14 cellular contexts compared by ENCODE assay signal in the genomic region with DNA sequence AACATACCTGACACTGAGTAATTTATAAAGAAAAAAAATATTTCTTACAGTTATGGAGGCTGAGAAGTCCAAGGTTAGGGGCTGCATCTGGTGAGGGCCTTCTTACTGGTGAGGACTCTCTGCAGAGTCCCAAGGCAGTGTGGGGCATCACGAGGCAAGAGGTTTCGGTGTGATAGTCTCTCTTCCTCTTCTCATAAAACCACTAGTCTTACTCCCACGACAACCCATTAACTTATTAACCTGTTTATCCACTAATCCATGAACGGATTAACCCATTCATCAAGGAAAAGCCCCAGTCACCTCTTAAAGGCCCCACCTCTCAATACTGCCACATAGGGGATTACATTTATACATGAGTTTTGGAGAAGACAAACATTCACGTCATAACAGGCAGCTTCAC. TPM values are rescaled to one million over a fixed set of nuclear protein-coding genes. Genes with fewer than 3 reads are reported as not detected.
DNase-seq lines count a peak whose midpoint lies in the region; ATAC-seq and TF ChIP-seq lines count a peak whose summit lies in the region.
"Had no signal": no experiment of that assay in that cellular context is flagged by ENCODE, and none has a peak within 500 bp of the region (broad histone marks: within the 10 kb centered on the region; RNA-seq: fewer than 3 reads in every experiment).

No MANE protein-coding gene starts in this region.

- WGBS in trophoblast cell (ENCODE audit: extremely low coverage, insufficient coverage, insufficient read length) = no CpG with 5 or more reads among the region's 5 CpGs

- no peak overlapping the region for H2AFZ ChIP-seq in trophoblast cell (ENCODE audit: insufficient read depth, low read length, poor library complexity)
- H2AFZ ChIP-seq: parathyroid adenoma had no signal

- no peak overlapping the region for H3K9ac ChIP-seq in trophoblast cell (ENCODE audit: low read length)
- H3K9ac ChIP-seq: parathyroid adenoma had no signal

- H3K4me1 ChIP-seq in trophoblast cell (ENCODE audit: control insufficient read depth in 1 of 2, insufficient read depth in 2 of 2, low read length in 2 of 2) = no peaks in the 10 kb centered on the region
- H3K4me1 ChIP-seq: parathyroid adenoma had no signal

- peak overlapping the region; percentile 76 for H3K4me3 Mint-ChIP-seq in memory B cell
- H3K4me3 Mint-ChIP-seq: CD8-positive, alpha-beta T cell had no signal

- H3K4me2 ChIP-seq in trophoblast cell (ENCODE audit: low read length) = no peak overlapping the region

- no peak overlapping the region for H3K4me3 ChIP-seq in trophoblast cell (ENCODE audit: low read depth, low read length)
- H3K4me3 ChIP-seq in brain microvascular endothelial cell (ENCODE audit: low read depth, low read length) = no peak overlapping the region
- H3K4me3 ChIP-seq: heart left ventricle, lung had no signal

- peak; percentile 63 for ATAC-seq in GM18907 (IDR thresholded peaks at IDR 0.05; ENCODE audit: unreplicated experiment)
- ATAC-seq in GM21723 (IDR thresholded peaks at IDR 0.05; ENCODE audit: unreplicated experiment) = peak; percentile 51
- peak; percentile 69 for ATAC-seq in HG03378 (IDR thresholded peaks at IDR 0.05; ENCODE audit: unreplicated experiment)
- peak; percentile 88 for ATAC-seq in memory B cell (ENCODE audit: low read depth)
- ATAC-seq: CD8-positive, alpha-beta T cell had no signal

- no peak overlapping the region for H2BK12ac ChIP-seq in trophoblast cell (ENCODE audit: low read length)

- H3K79me1 ChIP-seq in trophoblast cell (ENCODE audit: low read length) = no peaks in the 10 kb centered on the region

- H3K18ac ChIP-seq in trophoblast cell (ENCODE audit: low read length) = no peak overlapping the region

- POLR2A ChIA-PET in GM10248 (lab: Yijun Ruan, JAX) = interaction anchor here (0.6 to 1.4 kb wide), 2 partner anchors 10 to 14 kb away, joined by 3 read pairs; no protein-coding TSS in a partner anchor

- no peaks in the 10 kb centered on the region for H3K27me3 Mint-ChIP-seq in memory B cell

- H3K23ac ChIP-seq in trophoblast cell (ENCODE audit: low read length) = no peak overlapping the region

- CTCF ChIA-PET in GM10248 (lab: Yijun Ruan, JAX) = interaction anchor here (1.3 to 1.7 kb wide), 3 partner anchors 14 to 22 kb away, joined by 3 to 6 read pairs (median 4); no protein-coding TSS in a partner anchor

- H2BK5ac ChIP-seq in trophoblast cell (ENCODE audit: low read depth, low read length, poor library complexity) = no peak overlapping the region

- no peak overlapping the region for H2AK5ac ChIP-seq in trophoblast cell (ENCODE audit: low read length)

- DNase-seq in memory B cell (ENCODE audit: low spot score in 2 of 2) = peak in 1 of 2 donors; percentile 32
- no peak for DNase-seq in trophoblast cell
- no peak for DNase-seq in NCI-H2196 (lab: John Stamatoyannopoulos, UW; ENCODE audit: unreplicated experiment)
- DNase-seq in GM10248 (ENCODE audit: extremely low spot score) = no peak
- no peak for DNase-seq in brain microvascular endothelial cell
- DNase-seq: CD8-positive, alpha-beta T cell; heart left ventricle; MM.1S; NCI-H69 had no signal

- H3K9me3 ChIP-seq in trophoblast cell (ENCODE audit: insufficient read depth, low read depth, low read length) = no peaks in the 10 kb centered on the region
- H3K9me3 ChIP-seq: heart left ventricle had no signal

- H3K9me3 Mint-ChIP-seq in memory B cell = no peaks in the 10 kb centered on the region
- H3K9me3 Mint-ChIP-seq: CD8-positive, alpha-beta T cell had no signal

- H3K27ac Mint-ChIP-seq in memory B cell = peak overlapping the region; percentile 87
- H3K27ac Mint-ChIP-seq: CD8-positive, alpha-beta T cell had no signal

- peaks cover 66% of the 10 kb centered on the region for H3K4me1 Mint-ChIP-seq in memory B cell

- no peak overlapping the region for H4K8ac ChIP-seq in trophoblast cell (ENCODE audit: low read depth, low read length)

- in situ Hi-C loops in brain microvascular endothelial cell (cut with HindIII; ENCODE audit: low pct_ligation_motif_present, low sequenced_read_pairs) = no loop called here

- no peak overlapping the region for H4K12ac ChIP-seq in trophoblast cell (ENCODE audit: low read depth, low read length)

- H3K27me3 ChIP-seq in trophoblast cell (ENCODE audit: insufficient read depth, low read length) (no peaks in the 10 kb centered on the region), brain microvascular endothelial cell (replicated peaks) (no peaks in the 10 kb centered on the region)
- H3K27me3 ChIP-seq: heart left ventricle had no signal

- H3K14ac ChIP-seq in trophoblast cell (ENCODE audit: low read length) = no peak overlapping the region

- H2BK120ac ChIP-seq in trophoblast cell (ENCODE audit: insufficient read depth, low read length, poor library complexity) = no peak overlapping the region

- H3K27ac ChIP-seq in trophoblast cell (ENCODE audit: low read depth, low read length) (no peak overlapping the region), brain microvascular endothelial cell (no peak overlapping the region)
- H3K27ac ChIP-seq: parathyroid adenoma had no signal

- peaks cover 62% of the 10 kb centered on the region for H3K36me3 Mint-ChIP-seq in memory B cell
- H3K36me3 Mint-ChIP-seq: CD8-positive, alpha-beta T cell had no signal

- no peaks in the 10 kb centered on the region for H3K79me2 ChIP-seq in trophoblast cell (ENCODE audit: control insufficient read depth, insufficient read depth, low read length, poor library complexity)
- H3K79me2 ChIP-seq: parathyroid adenoma had no signal

- H3K4ac ChIP-seq in trophoblast cell (ENCODE audit: low read depth, low read length) = no peak overlapping the region

- TF ChIP-seq CTCF in GM10248 (IDR thresholded peaks at IDR 0.05; ENCODE audit: control extremely low read depth, extremely low read depth, low read depth, missing control alignments) = no peak
- no peak for TF ChIP-seq CTCF in brain microvascular endothelial cell (IDR thresholded peaks at IDR 0.05; ENCODE audit: low read depth, low read length, missing control alignments)

- H4K91ac ChIP-seq in trophoblast cell (ENCODE audit: low read depth, low read length) = no peak overlapping the region

- H3K36me3 ChIP-seq in trophoblast cell (ENCODE audit: control insufficient read depth in 1 of 2, insufficient read depth in 2 of 2, low read length in 2 of 2) (no peaks in the 10 kb centered on the region), brain microvascular endothelial cell (replicated peaks) (no peaks in the 10 kb centered on the region)

RNA-seq across cellular contexts. Expression of gene CIITA, which starts 20.1 kb away (rescaled TPM):
- polyA plus RNA-seq in trophoblast cell (2013) = 0.14 and 0.15 TPM in 2 replicates

RNA-seq across cellular contexts. Expression of gene DEXI, which starts 45.1 kb away (rescaled TPM):
- 20.5 and 21.3 TPM in 2 replicates for polyA plus RNA-seq in trophoblast cell (2013)

RNA-seq across cellular contexts. Expression of gene CLEC16A, which starts 47.2 kb away (rescaled TPM):
- 12.0 and 12.1 TPM in 2 replicates for polyA plus RNA-seq in trophoblast cell (2013)
